ENCODE assay signal across 1 cellular context in the genomic region with DNA sequence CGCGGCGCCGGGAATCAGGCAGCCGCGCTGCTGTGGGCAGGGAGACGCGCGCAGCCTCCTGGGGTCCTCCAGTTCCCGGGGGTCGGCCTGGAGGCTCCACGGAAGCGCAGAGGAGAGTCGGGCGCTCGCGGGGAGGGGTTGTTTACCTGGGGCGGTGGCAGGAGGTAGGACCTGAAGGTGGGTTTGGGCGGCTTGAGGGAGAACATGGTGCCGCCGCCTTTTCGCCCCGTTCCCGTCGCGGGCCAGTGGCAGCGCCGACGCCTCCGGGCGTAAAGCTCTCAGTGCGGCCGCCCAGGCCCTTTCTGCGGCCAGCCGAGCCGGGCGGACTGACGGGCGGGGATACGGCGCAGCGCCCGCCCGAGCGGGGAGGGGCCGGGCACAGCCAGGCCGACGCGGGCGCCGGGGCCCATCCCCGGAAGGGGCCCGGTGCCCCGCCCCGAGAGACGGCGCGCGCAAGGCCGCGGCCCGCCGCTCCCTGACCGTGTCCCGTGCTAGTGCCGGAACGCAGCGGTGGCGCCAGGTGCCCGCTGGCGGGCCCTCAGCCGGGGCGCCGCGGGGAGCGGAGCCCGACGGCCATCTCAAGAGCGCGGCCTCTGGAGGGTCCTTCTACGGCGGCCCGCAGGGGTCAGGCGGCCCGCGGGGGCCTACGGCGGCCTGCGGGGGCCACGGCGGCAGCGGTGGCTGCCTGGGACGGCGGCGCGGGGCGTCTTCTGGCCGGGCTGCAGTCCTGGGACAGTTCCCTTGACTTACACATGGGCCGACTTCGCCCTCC.
TF ChIP-seq lines count a peak whose summit lies in the region.

A gene with protein sequence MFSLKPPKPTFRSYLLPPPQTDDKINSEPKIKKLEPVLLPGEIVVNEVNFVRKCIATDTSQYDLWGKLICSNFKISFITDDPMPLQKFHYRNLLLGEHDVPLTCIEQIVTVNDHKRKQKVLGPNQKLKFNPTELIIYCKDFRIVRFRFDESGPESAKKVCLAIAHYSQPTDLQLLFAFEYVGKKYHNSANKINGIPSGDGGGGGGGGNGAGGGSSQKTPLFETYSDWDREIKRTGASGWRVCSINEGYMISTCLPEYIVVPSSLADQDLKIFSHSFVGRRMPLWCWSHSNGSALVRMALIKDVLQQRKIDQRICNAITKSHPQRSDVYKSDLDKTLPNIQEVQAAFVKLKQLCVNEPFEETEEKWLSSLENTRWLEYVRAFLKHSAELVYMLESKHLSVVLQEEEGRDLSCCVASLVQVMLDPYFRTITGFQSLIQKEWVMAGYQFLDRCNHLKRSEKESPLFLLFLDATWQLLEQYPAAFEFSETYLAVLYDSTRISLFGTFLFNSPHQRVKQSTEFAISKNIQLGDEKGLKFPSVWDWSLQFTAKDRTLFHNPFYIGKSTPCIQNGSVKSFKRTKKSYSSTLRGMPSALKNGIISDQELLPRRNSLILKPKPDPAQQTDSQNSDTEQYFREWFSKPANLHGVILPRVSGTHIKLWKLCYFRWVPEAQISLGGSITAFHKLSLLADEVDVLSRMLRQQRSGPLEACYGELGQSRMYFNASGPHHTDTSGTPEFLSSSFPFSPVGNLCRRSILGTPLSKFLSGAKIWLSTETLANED (minus strand): TSS at position 328 of the 772 bp plus-strand sequence. CDS start 122 bp downstream, at position 206.

TF ChIP-seq in HepG2, 621 proteins besides CTCF, POLR2A, EP300 and RAD21 (continued from another document and continues in another):
- TF ChIP-seq, protein P1, sequence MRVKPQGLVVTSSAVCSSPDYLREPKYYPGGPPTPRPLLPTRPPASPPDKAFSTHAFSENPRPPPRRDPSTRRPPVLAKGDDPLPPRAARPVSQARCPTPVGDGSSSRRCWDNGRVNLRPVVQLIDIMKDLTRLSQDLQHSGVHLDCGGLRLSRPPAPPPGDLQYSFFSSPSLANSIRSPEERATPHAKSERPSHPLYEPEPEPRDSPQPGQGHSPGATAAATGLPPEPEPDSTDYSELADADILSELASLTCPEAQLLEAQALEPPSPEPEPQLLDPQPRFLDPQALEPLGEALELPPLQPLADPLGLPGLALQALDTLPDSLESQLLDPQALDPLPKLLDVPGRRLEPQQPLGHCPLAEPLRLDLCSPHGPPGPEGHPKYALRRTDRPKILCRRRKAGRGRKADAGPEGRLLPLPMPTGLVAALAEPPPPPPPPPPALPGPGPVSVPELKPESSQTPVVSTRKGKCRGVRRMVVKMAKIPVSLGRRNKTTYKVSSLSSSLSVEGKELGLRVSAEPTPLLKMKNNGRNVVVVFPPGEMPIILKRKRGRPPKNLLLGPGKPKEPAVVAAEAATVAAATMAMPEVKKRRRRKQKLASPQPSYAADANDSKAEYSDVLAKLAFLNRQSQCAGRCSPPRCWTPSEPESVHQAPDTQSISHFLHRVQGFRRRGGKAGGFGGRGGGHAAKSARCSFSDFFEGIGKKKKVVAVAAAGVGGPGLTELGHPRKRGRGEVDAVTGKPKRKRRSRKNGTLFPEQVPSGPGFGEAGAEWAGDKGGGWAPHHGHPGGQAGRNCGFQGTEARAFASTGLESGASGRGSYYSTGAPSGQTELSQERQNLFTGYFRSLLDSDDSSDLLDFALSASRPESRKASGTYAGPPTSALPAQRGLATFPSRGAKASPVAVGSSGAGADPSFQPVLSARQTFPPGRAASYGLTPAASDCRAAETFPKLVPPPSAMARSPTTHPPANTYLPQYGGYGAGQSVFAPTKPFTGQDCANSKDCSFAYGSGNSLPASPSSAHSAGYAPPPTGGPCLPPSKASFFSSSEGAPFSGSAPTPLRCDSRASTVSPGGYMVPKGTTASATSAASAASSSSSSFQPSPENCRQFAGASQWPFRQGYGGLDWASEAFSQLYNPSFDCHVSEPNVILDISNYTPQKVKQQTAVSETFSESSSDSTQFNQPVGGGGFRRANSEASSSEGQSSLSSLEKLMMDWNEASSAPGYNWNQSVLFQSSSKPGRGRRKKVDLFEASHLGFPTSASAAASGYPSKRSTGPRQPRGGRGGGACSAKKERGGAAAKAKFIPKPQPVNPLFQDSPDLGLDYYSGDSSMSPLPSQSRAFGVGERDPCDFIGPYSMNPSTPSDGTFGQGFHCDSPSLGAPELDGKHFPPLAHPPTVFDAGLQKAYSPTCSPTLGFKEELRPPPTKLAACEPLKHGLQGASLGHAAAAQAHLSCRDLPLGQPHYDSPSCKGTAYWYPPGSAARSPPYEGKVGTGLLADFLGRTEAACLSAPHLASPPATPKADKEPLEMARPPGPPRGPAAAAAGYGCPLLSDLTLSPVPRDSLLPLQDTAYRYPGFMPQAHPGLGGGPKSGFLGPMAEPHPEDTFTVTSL (CRISPR knock-in tag; IDR thresholded peaks at IDR 0.05; ENCODE audit: borderline replicate concordance), result no peak
- TF ChIP-seq ZNF10 (CRISPR knock-in tag; IDR thresholded peaks at IDR 0.05; ENCODE audit: borderline replicate concordance, low read depth) (no peak), SIX1 (CRISPR knock-in tag; IDR thresholded peaks at IDR 0.05; ENCODE audit: borderline replicate concordance) (no peak), ZKSCAN8 (CRISPR knock-in tag; IDR thresholded peaks at IDR 0.05; ENCODE audit: borderline replicate concordance) (no peak), NCOA5 (CRISPR knock-in tag; IDR thresholded peaks at IDR 0.05) (no peak), ZMAT3 (CRISPR knock-in tag; conservative IDR thresholded peaks at IDR 0.05) (0 out of 2 replicates have a peak, but pooled peaks have one; percentile 40), NFE2L2 (IDR thresholded peaks at IDR 0.05; ENCODE audit: low read length) (no peak), ARNTL (CRISPR knock-in tag; IDR thresholded peaks at IDR 0.05) (no peak), AGO2 (optimal IDR thresholded peaks at IDR 0.05; ENCODE audit: low read depth, low read length) (peak; percentile 60), RBFOX2 (IDR thresholded peaks at IDR 0.05; ENCODE audit: low read depth, low read length) (peak; percentile 96), TMF1 (CRISPR knock-in tag; IDR thresholded peaks at IDR 0.05; ENCODE audit: low read depth) (peak; percentile 75), MAZ (IDR thresholded peaks at IDR 0.05; ENCODE audit: borderline replicate concordance, low read depth, low read length) (peak; percentile 40; the same call in 1 of the 2 replicates), MAZ (CRISPR knock-in tag; IDR thresholded peaks at IDR 0.05; ENCODE audit: low read depth) (peak; percentile 93), ZNF775 (CRISPR knock-in tag; IDR thresholded peaks at IDR 0.05; ENCODE audit: borderline replicate concordance) (no peak), TGIF2 (CRISPR knock-in tag; IDR thresholded peaks at IDR 0.05) (peak; percentile 63; the same call in 1 of the 2 replicates), FOXP1 (IDR thresholded peaks at IDR 0.05) (no peak), FOXP1 (CRISPR knock-in tag; IDR thresholded peaks at IDR 0.05) (no peak), NFKB2 (CRISPR knock-in tag; IDR thresholded peaks at IDR 0.05; ENCODE audit: borderline replicate concordance) (peak; percentile 46; the same call in 1 of the 2 replicates), NONO (IDR thresholded peaks at IDR 0.05) (no peak), NONO (CRISPR knock-in tag; conservative IDR thresholded peaks at IDR 0.05) (no peak), ZNF256 (CRISPR knock-in tag; conservative IDR thresholded peaks at IDR 0.05) (0 out of 2 replicates have a peak, but pooled peaks have one; percentile 18), FOXJ3 (CRISPR knock-in tag; IDR thresholded peaks at IDR 0.05; ENCODE audit: borderline replicate concordance) (no peak), RXRA (CRISPR knock-in tag; IDR thresholded peaks at IDR 0.05) (no peak), SYNCRIP (IDR thresholded peaks at IDR 0.05; ENCODE audit: insufficient read depth, low read depth, low read length) (no peak), ZNF232 (CRISPR knock-in tag; IDR thresholded peaks at IDR 0.05; ENCODE audit: borderline replicate concordance) (0 out of 2 replicates have a peak, but pooled peaks have one; percentile 20), SRSF9 (IDR thresholded peaks at IDR 0.05; ENCODE audit: borderline replicate concordance, insufficient read depth, low read depth, low read length, poor library complexity, severe bottlenecking) (no peak), ZBTB7A (CRISPR knock-in tag; IDR thresholded peaks at IDR 0.05) (peak; percentile 74; the same call in 1 of the 2 replicates), ZBTB7B (CRISPR knock-in tag; IDR thresholded peaks at IDR 0.05) (peak; percentile 65), RORA (CRISPR knock-in tag; IDR thresholded peaks at IDR 0.05) (0 out of 2 replicates have a peak, but pooled peaks have one; percentile 10), ZNF574 (CRISPR knock-in tag; IDR thresholded peaks at IDR 0.05) (peak; percentile 67), MEF2D (CRISPR knock-in tag; IDR thresholded peaks at IDR 0.05) (0 out of 2 replicates have a peak, but pooled peaks have one; percentile 17), PHF20 (CRISPR knock-in tag; IDR thresholded peaks at IDR 0.05) (0 out of 2 replicates have a peak, but pooled peaks have one; percentile 31), ZFP90 (CRISPR knock-in tag; IDR thresholded peaks at IDR 0.05; ENCODE audit: borderline replicate concordance) (0 out of 2 replicates have a peak, but pooled peaks have one; percentile 32), ZNF567 (CRISPR knock-in tag; IDR thresholded peaks at IDR 0.05; ENCODE audit: borderline replicate concordance) (0 out of 2 replicates have a peak, but pooled peaks have one; percentile 17), FOSL2 (CRISPR knock-in tag; IDR thresholded peaks at IDR 0.05) (no peak), MED8 (CRISPR knock-in tag; IDR thresholded peaks at IDR 0.05; ENCODE audit: insufficient replicate concordance) (peak; percentile 21), ZFX (CRISPR knock-in tag; IDR thresholded peaks at IDR 0.05; ENCODE audit: low read depth) (peak; percentile 93), ZSCAN20 (CRISPR knock-in tag; IDR thresholded peaks at IDR 0.05; ENCODE audit: borderline replicate concordance) (peak; percentile 71; the same call in 1 of the 2 replicates)
- TF ChIP-seq, protein P2, sequence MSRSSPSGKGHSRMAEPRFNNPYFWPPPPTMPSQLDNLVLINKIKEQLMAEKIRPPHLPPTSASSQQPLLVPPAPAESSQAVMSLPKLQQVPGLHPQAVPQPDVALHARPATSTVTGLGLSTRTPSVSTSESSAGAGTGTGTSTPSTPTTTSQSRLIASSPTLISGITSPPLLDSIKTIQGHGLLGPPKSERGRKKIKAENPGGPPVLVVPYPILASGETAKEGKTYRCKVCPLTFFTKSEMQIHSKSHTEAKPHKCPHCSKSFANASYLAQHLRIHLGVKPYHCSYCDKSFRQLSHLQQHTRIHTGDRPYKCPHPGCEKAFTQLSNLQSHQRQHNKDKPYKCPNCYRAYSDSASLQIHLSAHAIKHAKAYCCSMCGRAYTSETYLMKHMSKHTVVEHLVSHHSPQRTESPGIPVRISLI (CRISPR knock-in tag; IDR thresholded peaks at IDR 0.05; ENCODE audit: borderline replicate concordance), result no peak
- TF ChIP-seq, protein P3, sequence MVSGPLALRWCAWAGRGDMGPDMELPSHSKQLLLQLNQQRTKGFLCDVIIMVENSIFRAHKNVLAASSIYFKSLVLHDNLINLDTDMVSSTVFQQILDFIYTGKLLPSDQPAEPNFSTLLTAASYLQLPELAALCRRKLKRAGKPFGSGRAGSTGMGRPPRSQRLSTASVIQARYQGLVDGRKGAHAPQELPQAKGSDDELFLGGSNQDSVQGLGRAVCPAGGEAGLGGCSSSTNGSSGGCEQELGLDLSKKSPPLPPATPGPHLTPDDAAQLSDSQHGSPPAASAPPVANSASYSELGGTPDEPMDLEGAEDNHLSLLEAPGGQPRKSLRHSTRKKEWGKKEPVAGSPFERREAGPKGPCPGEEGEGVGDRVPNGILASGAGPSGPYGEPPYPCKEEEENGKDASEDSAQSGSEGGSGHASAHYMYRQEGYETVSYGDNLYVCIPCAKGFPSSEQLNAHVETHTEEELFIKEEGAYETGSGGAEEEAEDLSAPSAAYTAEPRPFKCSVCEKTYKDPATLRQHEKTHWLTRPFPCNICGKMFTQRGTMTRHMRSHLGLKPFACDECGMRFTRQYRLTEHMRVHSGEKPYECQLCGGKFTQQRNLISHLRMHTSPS (CRISPR knock-in tag; IDR thresholded peaks at IDR 0.05; ENCODE audit: low read depth), result no peak; the same call in 1 of the 2 replicates
- TF ChIP-seq, protein P4, sequence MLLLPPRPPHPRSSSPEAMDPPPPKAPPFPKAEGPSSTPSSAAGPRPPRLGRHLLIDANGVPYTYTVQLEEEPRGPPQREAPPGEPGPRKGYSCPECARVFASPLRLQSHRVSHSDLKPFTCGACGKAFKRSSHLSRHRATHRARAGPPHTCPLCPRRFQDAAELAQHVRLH (CRISPR knock-in tag; IDR thresholded peaks at IDR 0.05; ENCODE audit: borderline replicate concordance, low read depth), result peak; percentile 53; the same call in 1 of the 2 replicates
